ENCODE assay signal across 19 cellular contexts in genomic region chr5:82327961-82328360, GRCh38.
"Had no signal": no experiment of that assay in that cellular context is flagged by ENCODE, and none has a peak within 500 bp of the region (broad histone marks: within the 10 kb centered on the region; RNA-seq: fewer than 3 reads in every experiment).

No MANE protein-coding gene starts in this region.

- H3K79me2 ChIP-seq: hepatocyte had no signal

- H3K4me3 ChIP-seq: hepatocyte, left ventricle myocardium inferior had no signal

- H3K27me3 ChIP-seq: hepatocyte had no signal

- H3K4me1 Mint-ChIP-seq: activated naive CD4-positive, alpha-beta T cell treated with anti-CD3 and anti-CD28 coated beads, Interleukin-2, amount 50 U/mL, for 24 hours; naive thymus-derived CD8-positive, alpha-beta T cell had no signal

- H3K36me3 Mint-ChIP-seq: activated naive CD4-positive, alpha-beta T cell treated with anti-CD3 and anti-CD28 coated beads, Interleukin-2, amount 50 U/mL, for 24 hours had no signal

- DNase-seq: activated CD4-positive, alpha-beta T cell treated with anti-CD3 and anti-CD28 coated beads for 48 hours; activated CD8-positive, alpha-beta T cell treated with anti-CD3 and anti-CD28 coated beads for 36 hours; activated effector memory CD4-positive, alpha-beta T cell treated with Interleukin-2 at 50 U/mL for 16 hours; activated T-cell treated with anti-CD3 and anti-CD28 coated beads, Interleukin-2, amount 50 U/mL, for 4 hours; cerebellar nuclear complex; dermis blood vessel endothelial cell; effector memory CD8-positive, alpha-beta T cell; left ventricle myocardium inferior; naive thymus-derived CD8-positive, alpha-beta T cell; posterior cingulate gyrus; right cardiac atrium; small intestine; stimulated activated CD4-positive, alpha-beta T cell treated with anti-CD3 and anti-CD28 coated beads, Interleukin-4, amount 100 ng/mL, for 4 hours; stimulated activated CD8-positive, alpha-beta memory T cell treated with anti-CD3 and anti-CD28 coated beads, Interleukin-4, amount 100 ng/mL, for 48 hours; stimulated activated naive CD8-positive, alpha-beta T cell treated with anti-CD3 and anti-CD28 coated beads, Interleukin-15, Interleukin-2, amounts not matched to agents 100 U/mL and 50 U/mL, for 24 hours; T-helper 2 cell had no signal

- H3K27ac ChIP-seq: hepatocyte, left ventricle myocardium inferior had no signal

- H2AFZ ChIP-seq: hepatocyte had no signal

- H3K36me3 ChIP-seq: left ventricle myocardium inferior had no signal

- H3K4me2 ChIP-seq: hepatocyte had no signal

- ATAC-seq: activated CD8-positive, alpha-beta T cell treated with anti-CD3 and anti-CD28 coated beads for 36 hours; activated T-cell treated with anti-CD3 and anti-CD28 coated beads, Interleukin-2, amount 50 U/mL, for 4 hours; effector memory CD8-positive, alpha-beta T cell; naive thymus-derived CD8-positive, alpha-beta T cell; right cardiac atrium; stimulated activated naive CD8-positive, alpha-beta T cell treated with anti-CD3 and anti-CD28 coated beads, Interleukin-15, Interleukin-2, amounts not matched to agents 100 U/mL and 50 U/mL, for 24 hours; WTC11 had no signal

- H3K4me3 Mint-ChIP-seq: activated CD8-positive, alpha-beta T cell treated with anti-CD3 and anti-CD28 coated beads for 36 hours; activated naive CD4-positive, alpha-beta T cell treated with anti-CD3 and anti-CD28 coated beads, Interleukin-2, amount 50 U/mL, for 24 hours; activated T-cell treated with anti-CD3 and anti-CD28 coated beads, Interleukin-2, amount 50 U/mL, for 4 hours; effector memory CD8-positive, alpha-beta T cell; naive thymus-derived CD8-positive, alpha-beta T cell; WTC11 had no signal

- H3K27ac Mint-ChIP-seq: activated CD8-positive, alpha-beta T cell treated with anti-CD3 and anti-CD28 coated beads for 36 hours; activated naive CD4-positive, alpha-beta T cell treated with anti-CD3 and anti-CD28 coated beads, Interleukin-2, amount 50 U/mL, for 24 hours; effector memory CD8-positive, alpha-beta T cell; naive thymus-derived CD8-positive, alpha-beta T cell; WTC11 had no signal

- H3K9me3 ChIP-seq: left ventricle myocardium inferior had no signal

- H3K9me3 Mint-ChIP-seq: activated naive CD4-positive, alpha-beta T cell treated with anti-CD3 and anti-CD28 coated beads, Interleukin-2, amount 50 U/mL, for 24 hours; activated T-cell treated with anti-CD3 and anti-CD28 coated beads, Interleukin-2, amount 50 U/mL, for 4 hours; effector memory CD8-positive, alpha-beta T cell had no signal
